ENCODE assay signal across 8 cellular contexts in genomic region chr9:136118367-136119258, GRCh38. TPM values are rescaled to one million over a fixed set of nuclear protein-coding genes. Genes with fewer than 3 reads are reported as not detected.
A peak's percentile ranks its signal among the peaks of the same experiment; 100 is the strongest.
DNase-seq lines count a peak whose midpoint lies in the region; ATAC-seq and TF ChIP-seq lines count a peak whose summit lies in the region.

A gene with protein sequence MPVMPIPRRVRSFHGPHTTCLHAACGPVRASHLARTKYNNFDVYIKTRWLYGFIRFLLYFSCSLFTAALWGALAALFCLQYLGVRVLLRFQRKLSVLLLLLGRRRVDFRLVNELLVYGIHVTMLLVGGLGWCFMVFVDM (minus strand): TSS chr9:136118875. CDS start chr9:136116900, 1,975 bp downstream.

- peak within 1 kb of the TSS; percentile 65 for H3K27ac ChIP-seq in temporal lobe (ENCODE audit: low read depth, low read length)

- peak; percentile 91 for DNase-seq in NCI-H1105 (lab: John Stamatoyannopoulos, UW)
- DNase-seq in SKM-1 (lab: John Stamatoyannopoulos, UW; ENCODE audit: unreplicated experiment) = peak; percentile 94
- DNase-seq in activated naive CD4-positive, alpha-beta T cell treated with anti-CD3 and anti-CD28 coated beads, Interleukin-2, amount 50 U/mL, for 72 hours (ENCODE audit: low spot score in 2 of 2) = peak; percentile 97
- DNase-seq in glomerular visceral epithelial cell (ENCODE audit: extremely low spot score) = peak; percentile 97
- peak; percentile 74 for DNase-seq in omental fat pad (ENCODE audit: low spot score)

- H3K27ac Mint-ChIP-seq in activated naive CD4-positive, alpha-beta T cell treated with anti-CD3 and anti-CD28 coated beads, Interleukin-2, amount 50 U/mL, for 72 hours = peak within 1 kb of the TSS; percentile 85 to 91

- H3K36me3 Mint-ChIP-seq in activated naive CD4-positive, alpha-beta T cell treated with anti-CD3 and anti-CD28 coated beads, Interleukin-2, amount 50 U/mL, for 72 hours = no peaks in the 10 kb centered on the region

- no peak for TF ChIP-seq CTCF in omental fat pad (IDR thresholded peaks at IDR 0.05)

- peak; percentile 74 for TF ChIP-seq POLR2A in GM10847 (IDR thresholded peaks at IDR 0.05; ENCODE audit: extremely low read depth, insufficient read length)

- peak; percentile 72 for ATAC-seq in HG02623 (IDR thresholded peaks at IDR 0.05; ENCODE audit: unreplicated experiment)
- ATAC-seq in activated naive CD4-positive, alpha-beta T cell treated with anti-CD3 and anti-CD28 coated beads, Interleukin-2, amount 50 U/mL, for 72 hours = peak; percentile 87 to 92
- peak; percentile 91 for ATAC-seq in omental fat pad (ENCODE audit: low FRiP score)

- H3K9me3 Mint-ChIP-seq in activated naive CD4-positive, alpha-beta T cell treated with anti-CD3 and anti-CD28 coated beads, Interleukin-2, amount 50 U/mL, for 72 hours = no peaks in the 10 kb centered on the region

RNA-seq across cellular contexts. Expression of the gene that starts here (rescaled TPM):
- total RNA-seq in activated naive CD4-positive, alpha-beta T cell treated with anti-CD3 and anti-CD28 coated beads, Interleukin-2, amount 50 U/mL, for 72 hours = 10 to 100 TPM; 13.3 to 26.2 TPM
- total RNA-seq in omental fat pad = 10 to 100 TPM; 23.8 to 31.1 (median 28.4) TPM
- total RNA-seq in temporal lobe = 16.5 TPM

Comparison
In these comparisons a context has a peak if more than half of its experiments do, and no peak if none do; other contexts are left out.
1. Peak in every context shown above with its lines: DNase-seq, ATAC-seq and H3K27ac ChIP-seq.